In the genomic region with DNA sequence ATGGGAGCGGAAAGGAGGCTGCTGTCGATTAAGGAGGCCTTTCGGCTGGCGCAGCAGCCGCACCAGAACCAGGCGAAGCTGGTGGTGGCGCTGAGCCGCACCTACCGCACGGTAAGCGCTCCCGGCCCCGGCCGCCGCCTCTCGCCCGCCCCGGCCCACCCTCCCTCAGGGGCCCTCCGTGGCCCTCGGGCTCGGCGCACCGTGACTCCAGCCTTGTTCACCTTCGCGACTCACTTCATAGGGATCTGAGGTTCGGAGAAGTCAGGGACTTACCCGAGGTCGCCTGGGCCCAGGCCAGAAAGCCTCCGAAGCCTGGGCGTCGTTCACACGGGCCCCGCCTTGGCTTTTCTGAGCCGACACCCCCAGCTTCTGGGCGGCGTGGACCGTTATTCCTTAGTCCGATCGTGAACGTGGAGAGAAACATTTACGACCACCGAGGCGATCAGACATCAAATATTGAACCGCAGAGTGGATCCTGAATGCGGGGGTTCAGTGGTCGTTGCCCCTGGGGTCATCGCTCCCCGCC, we compare ENCODE assay signal across 8 cellular contexts. TPM values are rescaled to one million over a fixed set of nuclear protein-coding genes. Genes with fewer than 3 reads are reported as not detected.
DNase-seq lines count a peak whose midpoint lies in the region; ATAC-seq, FAIRE-seq and TF ChIP-seq lines count a peak whose summit lies in the region.

No MANE protein-coding gene starts in this region.

- no peak for FAIRE-seq in H54 (lab: Jason Lieb, UNC)

- TF ChIP-seq POLR2A in suprapubic skin (IDR thresholded peaks at IDR 0.05), result no peak
- no peak for TF ChIP-seq POLR2A in H54 (IDR thresholded peaks at IDR 0.05; ENCODE audit: low read depth, low read length)

- peak; percentile 58 for DNase-seq in adipocyte (ENCODE audit: low read depth)
- peak in 1 of 2 donors; percentile 27 for DNase-seq in left colon
- peak; percentile 64 to 77 for DNase-seq in suprapubic skin (ENCODE audit: low spot score in 2 of 2)
- no peak for DNase-seq in H54 (ENCODE audit: insufficient read length, low spot score)
- DNase-seq in globus pallidus (ENCODE audit: low spot score), result no peak

- WGBS in HUES64, result under 1% methylated on average over 48 of the region's 48 CpGs
- 4% methylated on average over 26 of the region's 48 CpGs for WGBS in suprapubic skin

- TF ChIP-seq CTCF in suprapubic skin (IDR thresholded peaks at IDR 0.05), result no peak

- H3K36me3 ChIP-seq in HUES64 (ENCODE audit: insufficient read depth, low read length), result peaks cover 57% of the 10 kb centered on the region
- no peaks in the 10 kb centered on the region for H3K36me3 ChIP-seq in adipocyte (ENCODE audit: control insufficient read depth, insufficient read depth, low read length, severe bottlenecking)
- no peaks in the 10 kb centered on the region for H3K36me3 ChIP-seq in suprapubic skin

- H3K27ac ChIP-seq in HUES64 (ENCODE audit: low read depth, low read length) (peak overlapping the region; percentile 82), suprapubic skin (no peak overlapping the region)

- no peak for TF ChIP-seq EP300 in suprapubic skin (IDR thresholded peaks at IDR 0.05)

- H3K27me3 ChIP-seq in HUES64 (ENCODE audit: insufficient read depth, low read length) (no peaks in the 10 kb centered on the region), adipocyte (replicated peaks; ENCODE audit: control insufficient read depth, insufficient read depth, low read length) (no peaks in the 10 kb centered on the region), suprapubic skin (no peaks in the 10 kb centered on the region)

- peak overlapping the region; percentile 85 for H3K4me3 ChIP-seq in HUES64 (ENCODE audit: low read length)
- H3K4me3 ChIP-seq in adipocyte (ENCODE audit: low read length), result peak overlapping the region; percentile 100
- H3K4me3 ChIP-seq in suprapubic skin, result peak overlapping the region; percentile 91

- H3K9me3 ChIP-seq in HUES64 (ENCODE audit: insufficient read depth, low read depth, low read length), result no peaks in the 10 kb centered on the region
- no peaks in the 10 kb centered on the region for H3K9me3 ChIP-seq in adipocyte (ENCODE audit: control insufficient read depth, low read length)
- H3K9me3 ChIP-seq in suprapubic skin, result no peaks in the 10 kb centered on the region

- H3K4me1 ChIP-seq in HUES64 (ENCODE audit: insufficient read depth, low read length) (peaks cover 21% of the 10 kb centered on the region), adipocyte (ENCODE audit: control insufficient read depth, insufficient read depth, low read length) (peaks cover 45% of the 10 kb centered on the region), suprapubic skin (peaks cover 47% of the 10 kb centered on the region)

- H3K9ac ChIP-seq in HUES64 (ENCODE audit: low read depth, low read length), result peak overlapping the region; percentile 96
- H3K9ac ChIP-seq in adipocyte (ENCODE audit: low read length), result peak overlapping the region; percentile 77

- peak; percentile 15 for ATAC-seq in GM18499 (IDR thresholded peaks at IDR 0.05; ENCODE audit: insufficient read depth, unreplicated experiment)
- peak; percentile 24 for ATAC-seq in GM21576 (IDR thresholded peaks at IDR 0.05; ENCODE audit: unreplicated experiment)
- peak; percentile 38 for ATAC-seq in left colon

- intact Hi-C loops in left colon (cut with DNase I, micrococcal nuclease), result loop anchor here in 1 of 2 donors (10.0 kb wide), 1 partner anchor 214 kb away; the partner anchor contains the start of gene LCORL

RNA-seq across cellular contexts. Expression of gene NCAPG, which starts 0.4 kb away (rescaled TPM):
- polyA plus RNA-seq in HUES64 (2013, experiment 1 of 2), result 46.4 TPM
- polyA plus RNA-seq in HUES64 (2013, experiment 2 of 2), result 56.7 TPM
- total RNA-seq in left colon, result 1 to 10 TPM; 2.8 to 4.4 TPM
- 10 to 100 TPM in 1 of 4 donors, 1 to 10 TPM in 3; 1.6 to 10.7 (median 4.2) TPM for total RNA-seq in suprapubic skin

RNA-seq across cellular contexts. Expression of gene DCAF16, which starts 0.6 kb away (rescaled TPM):
- 22.4 TPM for polyA plus RNA-seq in HUES64 (2013, experiment 1 of 2)
- polyA plus RNA-seq in HUES64 (2013, experiment 2 of 2), result 27.4 TPM
- 10 to 100 TPM; 24.0 to 27.5 TPM for total RNA-seq in left colon
- 10 to 100 TPM; 31.5 to 45.1 (median 33.9) TPM for total RNA-seq in suprapubic skin

RNA-seq across cellular contexts. Expression of gene FAM184B, which starts 29.7 kb away (rescaled TPM):
- 0.15 TPM for polyA plus RNA-seq in HUES64 (2013, experiment 1 of 2)
- polyA plus RNA-seq in HUES64 (2013, experiment 2 of 2), result 0.19 TPM
- total RNA-seq in left colon (under 1 TPM; 0.18 to 0.39 TPM), suprapubic skin (under 1 TPM in 3 of 4 donors, not detected in 1; 0.24 to 0.39 (median 0.25) TPM)

Comparison
In these comparisons a context has a peak if more than half of its experiments do, and no peak if none do; other contexts are left out.
1. DNase-seq: peak in adipocyte (single experiment) and suprapubic skin (2 of 2); none in H54 (single experiment) and globus pallidus (single experiment).
2. Peak in every context shown above with its lines, with median percentiles within 50 percentile points of each other: ATAC-seq and H3K4me3 ChIP-seq.